8 cellular contexts compared by ENCODE assay signal in genomic region chr1:103525607-103526507, GRCh38. TPM values are rescaled to one million over a fixed set of nuclear protein-coding genes. Genes with fewer than 3 reads are reported as not detected.
A peak's percentile ranks its signal among the peaks of the same experiment; 100 is the strongest.
DNase-seq lines count a peak whose midpoint lies in the region; ATAC-seq and TF ChIP-seq lines count a peak whose summit lies in the region.

TSS of gene RNPC3 (plus strand) at chr1:103525699. CDS start at chr1:103526071, 372 bp downstream.

- H3K36me3 Mint-ChIP-seq in T-helper 17 cell (ENCODE audit: low read depth): peaks cover 12% of the 10 kb centered on the region

- H3K9me3 ChIP-seq in T-helper 17 cell (ENCODE audit: control insufficient read depth, low read length, poor library complexity, severe bottlenecking) (no peaks in the 10 kb centered on the region), right cardiac atrium (ENCODE audit: control insufficient read depth, low read length) (no peaks in the 10 kb centered on the region), uterus (no peaks in the 10 kb centered on the region)

- peak; percentile 51 for TF ChIP-seq POLR2A in GM15510 (IDR thresholded peaks at IDR 0.05; ENCODE audit: borderline replicate concordance, extremely low read depth, insufficient read length)
- TF ChIP-seq POLR2A in uterus (IDR thresholded peaks at IDR 0.05): peak; percentile 14 to 46

- peak; percentile 74 for ATAC-seq in HG02885 (IDR thresholded peaks at IDR 0.05; ENCODE audit: poor library complexity, unreplicated experiment)
- ATAC-seq in T-helper 17 cell: peak; percentile 82
- peak; percentile 92 for ATAC-seq in right cardiac atrium

- peak within 1 kb of the TSS; percentile 99 for H3K27ac Mint-ChIP-seq in T-helper 17 cell

- H3K4me1 ChIP-seq in right cardiac atrium (ENCODE audit: control insufficient read depth, insufficient read depth, low read length): peaks cover 2% of the 10 kb centered on the region
- H3K4me1 ChIP-seq in uterus: peaks cover 0 to 8% of the 10 kb centered on the region in 2 donors

- no peak for TF ChIP-seq CTCF in uterus (IDR thresholded peaks at IDR 0.05)

- no peaks in the 10 kb centered on the region for H3K27me3 Mint-ChIP-seq in T-helper 17 cell

- under 1% methylated on average over 60 of the region's 62 CpGs for WGBS in right cardiac atrium

- H3K27ac ChIP-seq in angular gyrus (ENCODE audit: low read depth, low read length): peak within 1 kb of the TSS; percentile 97
- H3K27ac ChIP-seq in right cardiac atrium (ENCODE audit: low read length): peak within 1 kb of the TSS; percentile 68
- H3K27ac ChIP-seq in uterus: peak within 1 kb of the TSS; percentile 92 to 95

- intact Hi-C loops in right cardiac atrium (cut with DNase I): no loop called here
- intact Hi-C loops in uterus (cut with DNase I; ENCODE audit: low total_unique reads): no loop called here

- H3K36me3 ChIP-seq in uterus: no peaks in the 10 kb centered on the region

- H3K4me3 Mint-ChIP-seq in T-helper 17 cell: peak within 1 kb of the TSS; percentile 99

- no peaks in the 10 kb centered on the region for H3K27me3 ChIP-seq in right cardiac atrium (ENCODE audit: control insufficient read depth, insufficient read depth)
- no peaks in the 10 kb centered on the region for H3K27me3 ChIP-seq in uterus

- H3K4me3 ChIP-seq in right cardiac atrium (ENCODE audit: low read length) (peak within 1 kb of the TSS; percentile 61), uterus (peak within 1 kb of the TSS; percentile 81 to 84)

- DNase-seq in NCI-H1694 treated with DMSO at 0.1 percent for 48 hours (lab: John Stamatoyannopoulos, UW): peak; percentile 81
- peak; percentile 78 to 84 (median 79) for DNase-seq in T-helper 17 cell
- peak; percentile 87 to 95 (median 94) for DNase-seq in right cardiac atrium
- peak; percentile 54 for DNase-seq in pulmonary artery endothelial cell (ENCODE audit: low read depth, low spot score)
- DNase-seq in uterus: peak; percentile 84 to 92

- peaks cover 47% of the 10 kb centered on the region for H3K4me1 Mint-ChIP-seq in T-helper 17 cell

RNA-seq across cellular contexts. Expression of gene RNPC3, which starts in this region (rescaled TPM):
- 10 to 100 TPM; 43.2 to 53.9 TPM for total RNA-seq in T-helper 17 cell
- total RNA-seq in right cardiac atrium: 10 to 100 TPM; 23.9 to 31.7 (median 27.0) TPM
- polyA plus RNA-seq in right cardiac atrium: 26.9 TPM
- 3.2 and 3.6 TPM in 2 replicates for total RNA-seq in pulmonary artery endothelial cell
- total RNA-seq in uterus: 10 to 100 TPM; 17.6 to 49.1 (median 23.0) TPM

Comparison
In these comparisons a context has a peak if more than half of its experiments do, and no peak if none do; other contexts are left out.
1. Peak in every context shown above with its lines: DNase-seq, ATAC-seq, H3K4me3 ChIP-seq and H3K27ac ChIP-seq.